In genomic region chr15:73143763-73144155, GRCh38 we compare ENCODE assay signal across 19 cellular contexts.
DNase-seq lines count a peak whose midpoint lies in the region; TF ChIP-seq lines count a peak whose summit lies in the region.
"Had no signal": no experiment of that assay in that cellular context is flagged by ENCODE, and none has a peak within 500 bp of the region (broad histone marks: within the 10 kb centered on the region; RNA-seq: fewer than 3 reads in every experiment).

No MANE protein-coding gene starts in this region.

- H3K27ac Mint-ChIP-seq in T-helper 1 cell treated with Interleukin-12 subunit alpha and Interleukin-12 subunit beta and Interleukin-4 antibody, amounts not matched to agents 30 μg/mL and 1 μg/mL, for 36 hours: peak overlapping the region; percentile 71
- H3K27ac Mint-ChIP-seq in activated naive CD4-positive, alpha-beta T cell treated with anti-CD3 and anti-CD28 coated beads for 36 hours: peak overlapping the region; percentile 63
- H3K27ac Mint-ChIP-seq in activated T-helper 1 cell treated with anti-CD3 and anti-CD28 coated beads, Interleukin-12 subunit alpha, Interleukin-12 subunit beta, Interleukin-2, Interleukin-4 antibody, amounts not matched to agents 30 ng/mL and 10 ng/mL and 1 ng/mL, durations not matched to agents 14 hours and 24 hours and 36 hours: peak overlapping the region; percentile 84
- H3K27ac Mint-ChIP-seq in nephron: peak overlapping the region in 2 of 3 experiments; percentile 2 to 68
- no peak overlapping the region for H3K27ac Mint-ChIP-seq in HFFc6
- H3K27ac Mint-ChIP-seq: B cell had no signal

- intact Hi-C loops in activated naive CD4-positive, alpha-beta T cell treated with anti-CD3 and anti-CD28 coated beads for 36 hours (cut with micrococcal nuclease): loop anchor here (2.0 kb wide), 1 partner anchor 553 kb away; no protein-coding TSS in a partner anchor
- intact Hi-C loops in activated T-helper 1 cell treated with anti-CD3 and anti-CD28 coated beads, Interleukin-12 subunit alpha, Interleukin-12 subunit beta, Interleukin-2, Interleukin-4 antibody, amounts not matched to agents 30 ng/mL and 10 ng/mL and 1 ng/mL, durations not matched to agents 14 hours and 24 hours and 36 hours (cut with micrococcal nuclease): loop anchor here (5.0 kb wide), 1 partner anchor 361 kb away; the partner anchor contains the start of gene ADPGK

- peaks cover 4% of the 10 kb centered on the region for H3K9me3 Mint-ChIP-seq in T-helper 1 cell treated with Interleukin-12 subunit alpha and Interleukin-12 subunit beta and Interleukin-4 antibody, amounts not matched to agents 30 μg/mL and 1 μg/mL, for 36 hours
- H3K9me3 Mint-ChIP-seq in activated naive CD4-positive, alpha-beta T cell treated with anti-CD3 and anti-CD28 coated beads for 36 hours: no peaks in the 10 kb centered on the region
- H3K9me3 Mint-ChIP-seq in activated T-helper 1 cell treated with anti-CD3 and anti-CD28 coated beads, Interleukin-12 subunit alpha, Interleukin-12 subunit beta, Interleukin-2, Interleukin-4 antibody, amounts not matched to agents 30 ng/mL and 10 ng/mL and 1 ng/mL, durations not matched to agents 14 hours and 24 hours and 36 hours: peaks cover 15% of the 10 kb centered on the region
- H3K9me3 Mint-ChIP-seq in nephron (no peaks in the 10 kb centered on the region), HFFc6 (no peaks in the 10 kb centered on the region)

- peaks cover 10% of the 10 kb centered on the region for H3K36me3 Mint-ChIP-seq in T-helper 1 cell treated with Interleukin-12 subunit alpha and Interleukin-12 subunit beta and Interleukin-4 antibody, amounts not matched to agents 30 μg/mL and 1 μg/mL, for 36 hours (ENCODE audit: low read depth)
- peaks cover 2% of the 10 kb centered on the region for H3K36me3 Mint-ChIP-seq in activated naive CD4-positive, alpha-beta T cell treated with anti-CD3 and anti-CD28 coated beads for 36 hours (ENCODE audit: low read depth)
- peaks cover 8% of the 10 kb centered on the region for H3K36me3 Mint-ChIP-seq in activated T-helper 1 cell treated with anti-CD3 and anti-CD28 coated beads, Interleukin-12 subunit alpha, Interleukin-12 subunit beta, Interleukin-2, Interleukin-4 antibody, amounts not matched to agents 30 ng/mL and 10 ng/mL and 1 ng/mL, durations not matched to agents 14 hours and 24 hours and 36 hours (ENCODE audit: low read depth)
- peaks cover 40% of the 10 kb centered on the region for H3K36me3 Mint-ChIP-seq in nephron (ENCODE audit: low read depth)
- H3K36me3 Mint-ChIP-seq in HFFc6 (ENCODE audit: low read depth): no peaks in the 10 kb centered on the region
- H3K36me3 Mint-ChIP-seq: CD4-positive, CD25-positive, alpha-beta regulatory T cell had no signal

- DNase-seq in T-helper 1 cell: no peak
- no peak for DNase-seq in activated naive CD4-positive, alpha-beta T cell treated with anti-CD3 and anti-CD28 coated beads for 36 hours
- no peak for DNase-seq in activated naive CD4-positive, alpha-beta T cell treated with anti-CD3 and anti-CD28 coated beads, Interleukin-2, amount 50 U/mL, for 16 hours
- DNase-seq in activated T-helper 1 cell treated with anti-CD3 and anti-CD28 coated beads, Interleukin-12 subunit alpha, Interleukin-12 subunit beta, Interleukin-2, Interleukin-4 antibody, amounts not matched to agents 30 ng/mL and 10 ng/mL and 1 ng/mL, durations not matched to agents 14 hours and 24 hours and 36 hours (ENCODE audit: low spot score): no peak
- DNase-seq in GM10248 (ENCODE audit: extremely low spot score): no peak
- DNase-seq in HFFc6: no peak
- DNase-seq: Calu3; CD4-positive, CD25-positive, alpha-beta regulatory T cell; H7; KG1; NCI-H1436; NCI-H2029; NCI-H2171; NCI-H446; NK-92 treated with Interleukin-12 subunit alpha and Interleukin-12 subunit beta, amount 100 ng/mL, for 24 hours; OCI-M1 had no signal

- peaks cover 16% of the 10 kb centered on the region for H3K4me1 Mint-ChIP-seq in T-helper 1 cell treated with Interleukin-12 subunit alpha and Interleukin-12 subunit beta and Interleukin-4 antibody, amounts not matched to agents 30 μg/mL and 1 μg/mL, for 36 hours (ENCODE audit: low read depth)
- peaks cover 29% of the 10 kb centered on the region for H3K4me1 Mint-ChIP-seq in activated naive CD4-positive, alpha-beta T cell treated with anti-CD3 and anti-CD28 coated beads for 36 hours (ENCODE audit: low read depth)
- H3K4me1 Mint-ChIP-seq in activated T-helper 1 cell treated with anti-CD3 and anti-CD28 coated beads, Interleukin-12 subunit alpha, Interleukin-12 subunit beta, Interleukin-2, Interleukin-4 antibody, amounts not matched to agents 30 ng/mL and 10 ng/mL and 1 ng/mL, durations not matched to agents 14 hours and 24 hours and 36 hours (ENCODE audit: low read depth): peaks cover 34% of the 10 kb centered on the region
- H3K4me1 Mint-ChIP-seq in nephron (peaks cover 12% of the 10 kb centered on the region), HFFc6 (ENCODE audit: low read depth) (no peaks in the 10 kb centered on the region)

- TF ChIP-seq CTCF in nephron (IDR thresholded peaks at IDR 0.05; ENCODE audit: unreplicated experiment in 3 of 3): no peak
- no peak for TF ChIP-seq CTCF in GM10248 (IDR thresholded peaks at IDR 0.05; ENCODE audit: control extremely low read depth, extremely low read depth, low read depth, missing control alignments)
- TF ChIP-seq CTCF in HFFc6 (IDR thresholded peaks at IDR 0.05): no peak

- CTCF ChIA-PET in activated naive CD4-positive, alpha-beta T cell treated with anti-CD3 and anti-CD28 coated beads for 36 hours (lab: Charles Lee): no interaction called here
- CTCF ChIA-PET in GM10248 (lab: Yijun Ruan, JAX): no interaction called here

- H3K27me3 Mint-ChIP-seq in T-helper 1 cell treated with Interleukin-12 subunit alpha and Interleukin-12 subunit beta and Interleukin-4 antibody, amounts not matched to agents 30 μg/mL and 1 μg/mL, for 36 hours (ENCODE audit: low read depth): no peaks in the 10 kb centered on the region
- no peaks in the 10 kb centered on the region for H3K27me3 Mint-ChIP-seq in activated naive CD4-positive, alpha-beta T cell treated with anti-CD3 and anti-CD28 coated beads for 36 hours (ENCODE audit: low read depth)
- H3K27me3 Mint-ChIP-seq in activated T-helper 1 cell treated with anti-CD3 and anti-CD28 coated beads, Interleukin-12 subunit alpha, Interleukin-12 subunit beta, Interleukin-2, Interleukin-4 antibody, amounts not matched to agents 30 ng/mL and 10 ng/mL and 1 ng/mL, durations not matched to agents 14 hours and 24 hours and 36 hours (ENCODE audit: insufficient read depth): no peaks in the 10 kb centered on the region
- no peaks in the 10 kb centered on the region for H3K27me3 Mint-ChIP-seq in nephron (ENCODE audit: low read depth)
- H3K27me3 Mint-ChIP-seq in HFFc6 (ENCODE audit: insufficient read depth): no peaks in the 10 kb centered on the region; the same call in none of the 2 replicates

- POLR2A ChIA-PET in GM10248 (lab: Yijun Ruan, JAX): no interaction called here

- no peak overlapping the region for H3K4me3 Mint-ChIP-seq in T-helper 1 cell treated with Interleukin-12 subunit alpha and Interleukin-12 subunit beta and Interleukin-4 antibody, amounts not matched to agents 30 μg/mL and 1 μg/mL, for 36 hours
- H3K4me3 Mint-ChIP-seq in activated naive CD4-positive, alpha-beta T cell treated with anti-CD3 and anti-CD28 coated beads for 36 hours: no peak overlapping the region
- no peak overlapping the region for H3K4me3 Mint-ChIP-seq in activated T-helper 1 cell treated with anti-CD3 and anti-CD28 coated beads, Interleukin-12 subunit alpha, Interleukin-12 subunit beta, Interleukin-2, Interleukin-4 antibody, amounts not matched to agents 30 ng/mL and 10 ng/mL and 1 ng/mL, durations not matched to agents 14 hours and 24 hours and 36 hours
- H3K4me3 Mint-ChIP-seq in nephron (no peak overlapping the region), HFFc6 (no peak overlapping the region)
- H3K4me3 Mint-ChIP-seq: B cell; CD4-positive, CD25-positive, alpha-beta regulatory T cell had no signal
